ENCODE assay signal across 11 cellular contexts in genomic region chr1:162605225-162605927, GRCh38. TPM values are rescaled to one million over a fixed set of nuclear protein-coding genes. Genes with fewer than 3 reads are reported as not detected.
A peak's percentile ranks its signal among the peaks of the same experiment; 100 is the strongest.
DNase-seq lines count a peak whose midpoint lies in the region; ATAC-seq, FAIRE-seq and TF ChIP-seq lines count a peak whose summit lies in the region.
"Had no signal": no experiment of that assay in that cellular context is flagged by ENCODE, and none has a peak within 500 bp of the region (broad histone marks: within the 10 kb centered on the region; RNA-seq: fewer than 3 reads in every experiment).

No MANE protein-coding gene starts in this region.

- no peak for TF ChIP-seq RAD21 in liver (IDR thresholded peaks at IDR 0.05)
- no peak for TF ChIP-seq RAD21 in HepG2 (CRISPR knock-in tag; IDR thresholded peaks at IDR 0.05)

- H4K20me1 ChIP-seq in HepG2 (ENCODE audit: insufficient read depth, low read length) (no peaks in the 10 kb centered on the region), mammary epithelial cell (ENCODE audit: insufficient read depth, low read length) (no peaks in the 10 kb centered on the region)

- 98% methylated on average over 3 of the region's 3 CpGs for WGBS in liver
- 95% methylated on average over 3 of the region's 3 CpGs for WGBS in HepG2 (ENCODE audit: low lambda C conversion rate)
- WGBS in mammary epithelial cell (ENCODE audit: low coverage, missing lambda C conversion rate) = 84% methylated on average over 3 of the region's 3 CpGs

- CTCF ChIA-PET in HepG2 (lab: Yijun Ruan, JAX; ENCODE audit: low intra/inter-chr PET ratio, low total read pairs) (no interaction called here), mammary epithelial cell (lab: Charles Lee; ENCODE audit: low non-redundant PET) (interaction anchor here (0.8 kb wide), 1 partner anchor 195 kb away, joined by 5 read pairs; no protein-coding TSS in a partner anchor)

- peaks cover 5 to 18% (median 16%) of the 10 kb centered on the region in 4 donors for H3K36me3 ChIP-seq in liver (ENCODE audit: control insufficient read depth in 4 of 4, insufficient read depth in 3 of 4, low read depth in 1 of 4, low read length in 3 of 4)
- H3K36me3 ChIP-seq in HepG2 (replicated peaks in 1 of 2; ENCODE audit: control insufficient read depth in 1 of 2, insufficient read depth in 2 of 2, low read length in 2 of 2) = peaks cover 0 to 13% of the 10 kb centered on the region in 2 experiments; a peak in 2 of 5 replicates
- H3K36me3 ChIP-seq in mammary epithelial cell (ENCODE audit: insufficient read depth, low read length) = peaks cover 20% of the 10 kb centered on the region

- H3K4me3 ChIP-seq in liver (ENCODE audit: low read depth in 1 of 3, low read length in 3 of 3) (no peak overlapping the region), HepG2 (replicated peaks in 1 of 3; ENCODE audit: insufficient read depth in 1 of 3, low read depth in 2 of 3, low read length in 3 of 3) (no peak overlapping the region), mammary epithelial cell (replicated peaks in 1 of 3; ENCODE audit: insufficient read depth in 1 of 3, low read depth in 2 of 3, low read length in 3 of 3) (no peak overlapping the region)

- H3K79me2 ChIP-seq in HepG2 (ENCODE audit: insufficient read depth, low read length) = no peaks in the 10 kb centered on the region
- H3K79me2 ChIP-seq in mammary epithelial cell (ENCODE audit: insufficient read depth, low read length) = no peaks in the 10 kb centered on the region

- no peak overlapping the region for H3K9ac ChIP-seq in liver (ENCODE audit: low read depth in 1 of 2, low read length in 2 of 2)
- no peak overlapping the region for H3K9ac ChIP-seq in HepG2 (ENCODE audit: insufficient read depth, low read depth, low read length)
- no peak overlapping the region for H3K9ac ChIP-seq in mammary epithelial cell (ENCODE audit: insufficient read depth, low read length)

- no peak overlapping the region for H2AFZ ChIP-seq in HepG2 (ENCODE audit: low read length)
- no peak overlapping the region for H2AFZ ChIP-seq in mammary epithelial cell (ENCODE audit: low read depth, low read length)

- TF ChIP-seq EP300 in HepG2 (IDR thresholded peaks at IDR 0.05; ENCODE audit: low read depth in 2 of 2, low read length in 2 of 2) (no peak), HepG2 (CRISPR knock-in tag; IDR thresholded peaks at IDR 0.05; ENCODE audit: borderline replicate concordance) (no peak)

- in situ Hi-C loops in HepG2 (cut with HindIII; ENCODE audit: extremely low pct_ligation_motif_present, low pct_unique_long_range_greater_than_20kb) (no loop called here), mammary epithelial cell (cut with MboI; ENCODE audit: low sequenced_read_pairs in 2 of 2) (no loop called here)

- TF ChIP-seq CTCF in liver (IDR thresholded peaks at IDR 0.05; ENCODE audit: low read depth, low read length, missing input control) (no peak), HepG2 (CRISPR knock-in tag; IDR thresholded peaks at IDR 0.05) (no peak), mammary epithelial cell (conservative IDR thresholded peaks at IDR 0.05 in 1 of 2, IDR thresholded peaks at IDR 0.05 in 1 of 2; ENCODE audit: extremely low read depth in 1 of 2, insufficient read depth in 1 of 2, low read depth in 1 of 2, low read length in 2 of 2) (no peak), GM20000 (IDR thresholded peaks at IDR 0.05; ENCODE audit: extremely low read depth, missing control alignments) (no peak)

- no peak for DNase-seq in HepG2 (ENCODE audit: low spot score)
- DNase-seq in mammary epithelial cell = peak; percentile 86
- peak; percentile 75 for DNase-seq in kidney tubule cell (ENCODE audit: low spot score)
- no peak for DNase-seq in GM20000 (ENCODE audit: low spot score)
- no peak for DNase-seq in NCI-H82 (lab: John Stamatoyannopoulos, UW)
- DNase-seq in DMS79 (lab: John Stamatoyannopoulos, UW) = no peak
- DNase-seq: activated naive CD4-positive, alpha-beta T cell treated with Interleukin-2 at 50 U/mL for 16 hours; AML-193; NCI-H1092 treated with DMSO at 0.1 percent for 48 hours had no signal

- BruUV-seq in HepG2 (replicated peaks; lab: Mats Ljungman, UMichigan) = no TSS peak
- BruUV-seq in mammary epithelial cell (replicated peaks; lab: Mats Ljungman, UMichigan) = no TSS peak

- no peak for FAIRE-seq in HepG2 (lab: Jason Lieb, UNC)

- dilution Hi-C loops in mammary epithelial cell (cut with HindIII; ENCODE audit: low sequenced_read_pairs) = no loop called here

- H3K27ac ChIP-seq in liver (ENCODE audit: low read depth in 1 of 2, low read length in 2 of 2) = peak overlapping the region; percentile 4 to 59
- no peak overlapping the region for H3K27ac ChIP-seq in HepG2 (ENCODE audit: extremely low read length, insufficient read depth, low read length)
- H3K27ac ChIP-seq in mammary epithelial cell (ENCODE audit: insufficient read depth, low read depth, low read length) = peak overlapping the region; percentile 24

- H3K4me2 ChIP-seq in HepG2 (ENCODE audit: low read depth, low read length) (no peak overlapping the region), mammary epithelial cell (ENCODE audit: insufficient read depth, low read depth, low read length) (peak overlapping the region; percentile 20)

- no peaks in the 10 kb centered on the region for H3K4me1 ChIP-seq in liver (ENCODE audit: control insufficient read depth in 4 of 4, insufficient read depth in 4 of 4, low read length in 3 of 4)
- no peaks in the 10 kb centered on the region for H3K4me1 ChIP-seq in HepG2 (ENCODE audit: insufficient read depth, low read length)
- peaks cover 15% of the 10 kb centered on the region for H3K4me1 ChIP-seq in mammary epithelial cell (ENCODE audit: insufficient read depth, low read length)

- ATAC-seq in HepG2 (no peak), GM21447 (IDR thresholded peaks at IDR 0.05; ENCODE audit: unreplicated experiment) (no peak)

- intact Hi-C loops in HepG2 (cut with micrococcal nuclease; ENCODE audit: unreplicated experiment) = no loop called here
- intact Hi-C loops in mammary epithelial cell (cut with micrococcal nuclease) = no loop called here

- no peaks in the 10 kb centered on the region for H3K9me3 ChIP-seq in liver (ENCODE audit: control insufficient read depth in 4 of 4, low read length in 3 of 4)
- H3K9me3 ChIP-seq in HepG2 (ENCODE audit: low read length) = no peaks in the 10 kb centered on the region
- H3K9me3 ChIP-seq in mammary epithelial cell (replicated peaks; ENCODE audit: insufficient read depth, low read length) = no peaks in the 10 kb centered on the region

- H3K27me3 ChIP-seq in liver (ENCODE audit: control insufficient read depth in 4 of 4, insufficient read depth in 4 of 4, low read length in 3 of 4) = no peaks in the 10 kb centered on the region
- no peaks in the 10 kb centered on the region for H3K27me3 ChIP-seq in HepG2 (ENCODE audit: control insufficient read depth in 1 of 2, insufficient read depth in 2 of 2, low read length in 2 of 2)
- no peaks in the 10 kb centered on the region for H3K27me3 ChIP-seq in mammary epithelial cell (ENCODE audit: insufficient read depth, low read length)

- POLR2A ChIA-PET in HepG2 (lab: Yijun Ruan, JAX) = no interaction called here

- TF ChIP-seq POLR2A in HepG2 (IDR thresholded peaks at IDR 0.05; ENCODE audit: insufficient read depth in 1 of 2, low read depth in 2 of 2, low read length in 2 of 2) = no peak

RNA-seq across cellular contexts. Expression of gene DDR2, which starts 26.9 kb away (rescaled TPM):
- total RNA-seq in liver = 1 to 10 TPM; 2.7 to 6.4 TPM
- polyA plus RNA-seq in liver = 1 to 10 TPM; 1.2 to 1.5 TPM
- total RNA-seq in HepG2 (2016; rRNA removed; fragmentation: Illumina TruSeq; extraction: Trizol) = 0.13 and 0.38 TPM in 2 replicates
- total RNA-seq in HepG2 (2016; cell fraction: cytosol; rRNA removed; fragmentation: Illumina TruSeq; extraction: Trizol; ENCODE audit: low read depth) = under 0.01 TPM in 1 of 2 replicates, not detected in the other
- total RNA-seq in HepG2 (2016; cell fraction: insoluble cytoplasmic fraction; rRNA removed; fragmentation: Illumina TruSeq; extraction: Trizol) = 0.15 and 0.43 TPM in 2 replicates
- total RNA-seq in HepG2 (2016; cell fraction: membrane; rRNA removed; fragmentation: Illumina TruSeq; extraction: Trizol) = 0.10 and 0.22 TPM in 2 replicates
- 1.3 and 2.1 TPM in 2 replicates for total RNA-seq in HepG2 (2016; cell fraction: nucleus; rRNA removed; fragmentation: Illumina TruSeq; extraction: Trizol)
- polyA plus RNA-seq in HepG2 (2011; rRNA removed) = 0.30 and 0.36 TPM in 2 replicates
- 0.15 and 0.18 TPM in 2 replicates for polyA plus RNA-seq in HepG2 (2011; cell fraction: cytosol; rRNA removed)
- 0.84 and 1.3 TPM in 2 replicates for polyA plus RNA-seq in HepG2 (2011; cell fraction: nucleus; rRNA removed)
- polyA plus RNA-seq in HepG2 (2012) = 0.23 and 0.40 TPM in 2 replicates
- 0.02 and 0.07 TPM in 2 replicates for polyA plus RNA-seq in HepG2 (2016; cell fraction: cytosol; fragmentation: Illumina TruSeq; extraction: Trizol; ENCODE audit: low read depth)
- 0.09 and 0.14 TPM in 2 replicates for polyA plus RNA-seq in HepG2 (2016; cell fraction: insoluble cytoplasmic fraction; fragmentation: Illumina TruSeq; extraction: Trizol; ENCODE audit: low read depth)
- polyA plus RNA-seq in HepG2 (2016; cell fraction: membrane; fragmentation: Illumina TruSeq; extraction: Trizol; ENCODE audit: low read depth) = 0.02 TPM in 2 replicates
- 0.89 and 1.2 TPM in 2 replicates for polyA plus RNA-seq in HepG2 (2016; cell fraction: nucleus; fragmentation: Illumina TruSeq; extraction: Trizol; ENCODE audit: insufficient read depth, low read depth)
- 1.2 and 3.1 TPM in 2 replicates for polyA minus RNA-seq in HepG2 (2011; rRNA and poly(A)+ RNA removed; ENCODE audit: low replicate concordance)
- polyA minus RNA-seq in HepG2 (2011; cell fraction: cytosol; rRNA and poly(A)+ RNA removed) = 0.59 TPM in 1 of 2 replicates, not detected in the other
- polyA minus RNA-seq in HepG2 (2011; cell fraction: nucleus; rRNA and poly(A)+ RNA removed) = 1.5 and 2.5 TPM in 2 replicates
- total RNA-seq in mammary epithelial cell = 100 to 1,000 TPM in 1 of 2 donors, 1 to 10 TPM in 1; 7.5 to 154 TPM
- 3.2 TPM for polyA plus RNA-seq in mammary epithelial cell
- 2.5 TPM for polyA minus RNA-seq in mammary epithelial cell

RNA-seq across cellular contexts. Expression of gene UAP1, which starts 43.9 kb away (rescaled TPM):
- 100 to 1,000 TPM in 1 of 2 donors, 10 to 100 TPM in 1; 28.9 to 120 TPM for total RNA-seq in liver
- 10 to 100 TPM; 50.6 to 52.8 TPM for polyA plus RNA-seq in liver
- total RNA-seq in HepG2 (2016; rRNA removed; fragmentation: Illumina TruSeq; extraction: Trizol) = 117 and 162 TPM in 2 replicates
- total RNA-seq in HepG2 (2016; cell fraction: cytosol; rRNA removed; fragmentation: Illumina TruSeq; extraction: Trizol; ENCODE audit: low read depth) = 62.4 and 68.0 TPM in 2 replicates
- total RNA-seq in HepG2 (2016; cell fraction: insoluble cytoplasmic fraction; rRNA removed; fragmentation: Illumina TruSeq; extraction: Trizol) = 109 and 140 TPM in 2 replicates
- total RNA-seq in HepG2 (2016; cell fraction: membrane; rRNA removed; fragmentation: Illumina TruSeq; extraction: Trizol) = 135 and 144 TPM in 2 replicates
- total RNA-seq in HepG2 (2016; cell fraction: nucleus; rRNA removed; fragmentation: Illumina TruSeq; extraction: Trizol) = 66.8 and 67.6 TPM in 2 replicates
- polyA plus RNA-seq in HepG2 (2011; rRNA removed) = 37.9 and 48.4 TPM in 2 replicates
- 20.2 and 33.8 TPM in 2 replicates for polyA plus RNA-seq in HepG2 (2011; cell fraction: cytosol; rRNA removed)
- polyA plus RNA-seq in HepG2 (2011; cell fraction: nucleus; rRNA removed) = 18.1 and 22.9 TPM in 2 replicates
- 51.4 and 61.8 TPM in 2 replicates for polyA plus RNA-seq in HepG2 (2012)
- polyA plus RNA-seq in HepG2 (2016; cell fraction: cytosol; fragmentation: Illumina TruSeq; extraction: Trizol; ENCODE audit: low read depth) = 57.2 and 59.6 TPM in 2 replicates
- polyA plus RNA-seq in HepG2 (2016; cell fraction: insoluble cytoplasmic fraction; fragmentation: Illumina TruSeq; extraction: Trizol; ENCODE audit: low read depth) = 107 and 111 TPM in 2 replicates
- 89.8 and 91.7 TPM in 2 replicates for polyA plus RNA-seq in HepG2 (2016; cell fraction: membrane; fragmentation: Illumina TruSeq; extraction: Trizol; ENCODE audit: low read depth)
- polyA plus RNA-seq in HepG2 (2016; cell fraction: nucleus; fragmentation: Illumina TruSeq; extraction: Trizol; ENCODE audit: insufficient read depth, low read depth) = 62.8 and 91.5 TPM in 2 replicates
- polyA minus RNA-seq in HepG2 (2011; rRNA and poly(A)+ RNA removed; ENCODE audit: low replicate concordance) = 19.0 and 32.6 TPM in 2 replicates
- 27.3 and 28.9 TPM in 2 replicates for polyA minus RNA-seq in HepG2 (2011; cell fraction: cytosol; rRNA and poly(A)+ RNA removed)
- polyA minus RNA-seq in HepG2 (2011; cell fraction: nucleus; rRNA and poly(A)+ RNA removed) = 69.6 and 72.4 TPM in 2 replicates
- 100 to 1,000 TPM in 1 of 2 donors, 10 to 100 TPM in 1; 90.7 to 165 TPM for total RNA-seq in mammary epithelial cell
- 80.0 TPM for polyA plus RNA-seq in mammary epithelial cell
- polyA minus RNA-seq in mammary epithelial cell = 72.7 TPM

Comparison
In these comparisons a context has a peak if more than half of its experiments do, and no peak if none do; other contexts are left out.
1. DNase-seq: peak in mammary epithelial cell (single experiment) and kidney tubule cell (single experiment); none in HepG2 (single experiment), GM20000 (single experiment), NCI-H82 (single experiment) and DMS79 (single experiment).